In the genomic region with DNA sequence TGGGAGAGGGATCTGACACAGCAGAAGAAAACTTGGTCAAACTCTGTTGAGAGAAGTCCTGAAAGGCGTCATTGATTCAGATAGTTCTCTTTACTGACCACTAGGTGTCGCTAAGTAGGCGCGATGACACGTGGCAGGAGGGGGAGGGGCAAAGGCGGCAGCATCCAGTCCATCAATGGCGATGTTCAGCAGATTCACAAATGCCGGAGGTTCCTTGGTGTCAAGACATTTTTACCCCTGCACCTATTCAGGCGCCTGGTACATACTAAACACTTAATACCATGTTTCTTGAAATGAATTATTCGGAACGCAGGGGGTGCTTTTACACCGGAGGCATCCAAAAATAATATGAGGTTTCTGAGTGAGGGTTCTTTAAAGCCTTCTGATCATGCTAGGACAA, we compare ENCODE assay signal across 8 cellular contexts. TPM values are rescaled to one million over a fixed set of nuclear protein-coding genes. Genes with fewer than 3 reads are reported as not detected.
DNase-seq lines count a peak whose midpoint lies in the region; ATAC-seq and FAIRE-seq lines count a peak whose summit lies in the region.

No MANE protein-coding gene starts in this region.

- no peaks in the 10 kb centered on the region for H3K9me3 Mint-ChIP-seq in activated naive CD4-positive, alpha-beta T cell treated with anti-CD3 and anti-CD28 coated beads, Interleukin-2, amount 50 U/mL, for 72 hours

- ATAC-seq in activated naive CD4-positive, alpha-beta T cell treated with anti-CD3 and anti-CD28 coated beads, Interleukin-2, amount 50 U/mL, for 72 hours: peak; percentile 92 to 93
- ATAC-seq in left ventricle myocardium superior (peak; percentile 77), sciatic nerve (peak; percentile 85), GM18519 (IDR thresholded peaks at IDR 0.05; ENCODE audit: low FRiP score, unreplicated experiment) (no peak)

- DNase-seq in HCEC 1CT: peak; percentile 76
- peak; percentile 89 for DNase-seq in NAMALWA (ENCODE audit: low spot score)
- peak; percentile 10 to 74 for DNase-seq in SW 1271 (lab: John Stamatoyannopoulos, UW)
- DNase-seq in activated naive CD4-positive, alpha-beta T cell treated with anti-CD3 and anti-CD28 coated beads, Interleukin-2, amount 50 U/mL, for 72 hours (ENCODE audit: low spot score in 2 of 2): peak; percentile 71 to 77
- peak; percentile 87 for DNase-seq in left ventricle myocardium superior
- peak; percentile 82 for DNase-seq in sciatic nerve (ENCODE audit: low spot score)

- no peak overlapping the region for H3K27ac Mint-ChIP-seq in activated naive CD4-positive, alpha-beta T cell treated with anti-CD3 and anti-CD28 coated beads, Interleukin-2, amount 50 U/mL, for 72 hours

- intact Hi-C loops in left ventricle myocardium superior (cut with micrococcal nuclease) (loop anchor here (5.0 kb wide), 1 partner anchor 80 kb away; no protein-coding TSS in a partner anchor), sciatic nerve (cut with DNase I) (no loop called here)

- FAIRE-seq in G401.6 (lab: Jason Lieb, UNC): peak; percentile 70

- no peaks in the 10 kb centered on the region for H3K36me3 Mint-ChIP-seq in activated naive CD4-positive, alpha-beta T cell treated with anti-CD3 and anti-CD28 coated beads, Interleukin-2, amount 50 U/mL, for 72 hours

RNA-seq across cellular contexts. Expression of gene PLEK, which starts 3.0 kb away (rescaled TPM):
- 1 to 10 TPM in 1 of 2 donors, under 1 TPM in 1; 0.88 to 1.4 TPM for total RNA-seq in activated naive CD4-positive, alpha-beta T cell treated with anti-CD3 and anti-CD28 coated beads, Interleukin-2, amount 50 U/mL, for 72 hours
- total RNA-seq in left ventricle myocardium superior (4.1 TPM), sciatic nerve (21.0 TPM)

RNA-seq across cellular contexts. Expression of gene CNRIP1, which starts 42.3 kb away (rescaled TPM):
- total RNA-seq in activated naive CD4-positive, alpha-beta T cell treated with anti-CD3 and anti-CD28 coated beads, Interleukin-2, amount 50 U/mL, for 72 hours: not detected
- 11.1 TPM for total RNA-seq in left ventricle myocardium superior
- 41.7 TPM for total RNA-seq in sciatic nerve

Comparison
In these comparisons a context has a peak if more than half of its experiments do, and no peak if none do; other contexts are left out.
1. RNA of gene CNRIP1, which starts 42.3 kb away (total RNA-seq): 41.7 TPM in sciatic nerve (single experiment) and 11.1 TPM in left ventricle myocardium superior (single experiment); not detected in activated naive CD4-positive, alpha-beta T cell treated with anti-CD3 and anti-CD28 coated beads, Interleukin-2, amount 50 U/mL, for 72 hours; every median in the first group is over 10 times any median in the second.
2. Peak in every context shown above with its lines, with median percentiles within 50 percentile points of each other: DNase-seq.